Comparison of ENCODE assay signal across 1 cellular context in genomic region chr14:95535226-95536021, GRCh38.
TF ChIP-seq lines count a peak whose summit lies in the region.

No MANE protein-coding gene starts in this region.

TF ChIP-seq in SK-N-SH treated with all-trans-retinoic acid at 6 μM for 48 hours, 23 proteins besides CTCF, POLR2A, EP300 and RAD21 (continued from another document):
- no peak for TF ChIP-seq POU6F1 (CRISPR knock-in tag; IDR thresholded peaks at IDR 0.05; ENCODE audit: borderline replicate concordance, low read depth)
- no peak for TF ChIP-seq TSHZ2 (CRISPR knock-in tag; IDR thresholded peaks at IDR 0.05)
- TF ChIP-seq ESRRG (CRISPR knock-in tag; IDR thresholded peaks at IDR 0.05): no peak
- TF ChIP-seq CSDC2 (CRISPR knock-in tag; IDR thresholded peaks at IDR 0.05): no peak
- no peak for TF ChIP-seq RARB (CRISPR knock-in tag; IDR thresholded peaks at IDR 0.05)
- no peak for TF ChIP-seq ZFP3 (CRISPR knock-in tag; IDR thresholded peaks at IDR 0.05)
TF ChIP-seq in SK-N-SH treated with all-trans-retinoic acid at 6 μM for 48 hours: peak in this region for 0.
